Comparison of ENCODE assay signal across 16 cellular contexts in genomic region chr22:30650508-30651116, GRCh38. TPM values are rescaled to one million over a fixed set of nuclear protein-coding genes. Genes with fewer than 3 reads are reported as not detected.
DNase-seq lines count a peak whose midpoint lies in the region; ATAC-seq and TF ChIP-seq lines count a peak whose summit lies in the region.
"Had no signal": no experiment of that assay in that cellular context is flagged by ENCODE, and none has a peak within 500 bp of the region (broad histone marks: within the 10 kb centered on the region; RNA-seq: fewer than 3 reads in every experiment).

No MANE protein-coding gene starts in this region.

- H3K9me3 ChIP-seq in suprapubic skin: no peaks in the 10 kb centered on the region

- H3K36me3 ChIP-seq in suprapubic skin: peaks cover 4% of the 10 kb centered on the region

- intact Hi-C loops in dorsolateral prefrontal cortex (cut with DNase I): loop anchor here in 1 of 2 donors (5.0 kb wide), 1 partner anchor 42 kb away; the partner anchor contains the start of gene OSBP2

- ATAC-seq in HG02571 (IDR thresholded peaks at IDR 0.05; ENCODE audit: unreplicated experiment): no peak
- ATAC-seq: Panc1 had no signal

- H3K4me3 ChIP-seq in dorsolateral prefrontal cortex: no peak overlapping the region
- no peak overlapping the region for H3K4me3 ChIP-seq in suprapubic skin
- H3K4me3 ChIP-seq: GM12878 had no signal

- DNase-seq in NCI-H2029 (lab: John Stamatoyannopoulos, UW): peak; percentile 7
- DNase-seq in NCI-H2029 treated with DMSO at 0.1 percent for 48 hours (lab: John Stamatoyannopoulos, UW): no peak
- peak; percentile 45 for DNase-seq in NCI-H69 (lab: John Stamatoyannopoulos, UW)
- DNase-seq in dorsolateral prefrontal cortex: peak; percentile 24 to 82 (median 72)
- peak in 54 of 56 donors; percentile 12 to 86 (median 60) for DNase-seq in nucleus accumbens (lab: John Stamatoyannopoulos, UW)
- DNase-seq in suprapubic skin (ENCODE audit: low spot score in 2 of 2): no peak
- DNase-seq in NCI-H82 treated with DMSO at 0.1 percent for 48 hours (lab: John Stamatoyannopoulos, UW; ENCODE audit: unreplicated experiment): no peak
- DNase-seq: 8988T; activated CD4-positive, alpha-beta T cell treated with anti-CD3 and anti-CD28 coated beads, Interleukin-2, amount 10 ng/mL, durations not matched to agents 7 days and 5 days; CD4-positive, alpha-beta memory T cell; immature natural killer cell; IMR-90; NCI-H510A had no signal

- H3K4me1 ChIP-seq in suprapubic skin: peaks cover 7% of the 10 kb centered on the region

- WGBS in suprapubic skin: 41% methylated on average over 5 of the region's 5 CpGs

- H3K27me3 ChIP-seq in dorsolateral prefrontal cortex: no peaks in the 10 kb centered on the region
- H3K27me3 ChIP-seq in suprapubic skin: no peaks in the 10 kb centered on the region

- TF ChIP-seq EP300 in suprapubic skin (IDR thresholded peaks at IDR 0.05): no peak

- H3K27ac ChIP-seq in dorsolateral prefrontal cortex (peak overlapping the region in 58 of 59 donors; percentile 16 to 92 (median 78)), suprapubic skin (no peak overlapping the region)

- peak in 2 of 56 donors; percentile 14 for TF ChIP-seq CTCF in dorsolateral prefrontal cortex (IDR thresholded peaks at IDR 0.05 in 54 of 56, conservative IDR thresholded peaks at IDR 0.05 in 2 of 56; ENCODE audit: low read depth in 1 of 56, partially characterized antibody in 56 of 56)
- no peak for TF ChIP-seq CTCF in suprapubic skin (IDR thresholded peaks at IDR 0.05)

- no peak for TF ChIP-seq POLR2A in suprapubic skin (IDR thresholded peaks at IDR 0.05)

RNA-seq across cellular contexts. Expression of gene SLC35E4, which starts 15.0 kb away (rescaled TPM):
- total RNA-seq in dorsolateral prefrontal cortex: 10 to 100 TPM in 100 of 120 experiments, 1 to 10 TPM in 20; 8.0 to 18.4 (median 11.5) TPM
- 10 to 100 TPM; 17.0 to 20.3 (median 18.8) TPM for total RNA-seq in suprapubic skin

RNA-seq across cellular contexts. Expression of gene DUSP18, which starts 17.1 kb away (rescaled TPM):
- total RNA-seq in dorsolateral prefrontal cortex: 10 to 100 TPM in 91 of 120 experiments, 1 to 10 TPM in 29; 6.2 to 23.2 (median 12.1) TPM
- total RNA-seq in suprapubic skin: 10 to 100 TPM; 14.2 to 20.4 (median 16.5) TPM

RNA-seq across cellular contexts. Expression of gene TCN2, which starts 43.6 kb away (rescaled TPM):
- total RNA-seq in dorsolateral prefrontal cortex (10 to 100 TPM in 113 of 120 experiments, 1 to 10 TPM in 7; 6.7 to 36.0 (median 16.1) TPM), suprapubic skin (10 to 100 TPM in 2 of 4 donors, 1 to 10 TPM in 2; 4.9 to 24.2 (median 11.0) TPM)

RNA-seq across cellular contexts. Expression of gene OSBP2, which starts 44.1 kb away (rescaled TPM):
- 10 to 100 TPM; 27.3 to 54.6 (median 40.0) TPM for total RNA-seq in dorsolateral prefrontal cortex
- total RNA-seq in suprapubic skin: 10 to 100 TPM in 1 of 4 donors, 1 to 10 TPM in 3; 3.9 to 11.3 (median 6.4) TPM

RNA-seq across cellular contexts. Expression of gene PES1, which starts 58.9 kb away (rescaled TPM):
- total RNA-seq in dorsolateral prefrontal cortex (10 to 100 TPM; 32.3 to 60.0 (median 44.4) TPM), suprapubic skin (10 to 100 TPM; 46.7 to 59.9 (median 53.1) TPM)

Comparison
In these comparisons a context has a peak if more than half of its experiments do, and no peak if none do; other contexts are left out.
1. DNase-seq: peak in NCI-H2029 (single experiment), NCI-H69 (single experiment), dorsolateral prefrontal cortex (10 of 10) and nucleus accumbens (54 of 56); none in NCI-H2029 treated with DMSO at 0.1 percent for 48 hours (single experiment), suprapubic skin (0 of 2) and NCI-H82 treated with DMSO at 0.1 percent for 48 hours (single experiment).